Comparison of ENCODE assay signal across 11 cellular contexts in the genomic region with DNA sequence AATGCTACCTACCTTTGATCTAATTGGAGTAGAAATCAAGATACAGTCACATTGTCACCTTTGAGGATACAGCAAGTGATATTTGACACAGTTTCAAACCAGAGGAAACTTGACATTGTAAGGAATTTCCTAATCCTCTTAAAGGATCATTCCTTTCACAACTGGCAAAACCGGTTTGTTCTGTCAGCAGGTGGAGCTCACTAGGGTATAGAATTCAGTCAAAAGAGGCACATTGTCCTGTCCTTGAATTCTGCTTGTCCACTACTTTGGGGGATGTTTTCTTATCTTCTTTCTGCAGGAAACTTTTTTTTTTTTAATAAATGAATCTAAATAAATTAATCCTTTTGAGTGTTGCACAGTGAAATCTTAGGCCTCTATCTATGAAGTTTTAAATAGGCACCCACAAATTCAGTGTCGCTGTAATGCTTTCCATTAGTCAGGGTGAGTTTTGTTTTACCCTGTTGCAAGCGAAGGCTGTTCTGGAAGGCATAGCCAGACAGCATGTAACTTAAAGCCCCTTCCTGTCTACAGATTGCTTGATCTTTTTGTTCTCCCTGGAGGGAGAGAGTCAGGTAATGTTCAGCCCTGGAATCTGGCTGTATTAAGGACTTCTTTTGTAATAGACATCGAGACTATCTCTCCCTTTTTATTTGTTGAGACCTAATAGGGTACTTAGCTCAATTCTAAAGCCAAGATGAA.
DNase-seq lines count a peak whose midpoint lies in the region; ATAC-seq, FAIRE-seq and TF ChIP-seq lines count a peak whose summit lies in the region.
"Had no signal": no experiment of that assay in that cellular context is flagged by ENCODE, and none has a peak within 500 bp of the region (broad histone marks: within the 10 kb centered on the region; RNA-seq: fewer than 3 reads in every experiment).

No MANE protein-coding gene starts in this region.

- H3K36me3 ChIP-seq in H7 (replicated peaks; ENCODE audit: control insufficient read depth, insufficient read depth, low read length): no peaks in the 10 kb centered on the region; the same call in 1 of the 2 replicates
- no peaks in the 10 kb centered on the region for H3K36me3 ChIP-seq in hepatocyte (replicated peaks; ENCODE audit: insufficient read depth, low read depth)
- peaks cover 0 to 7% of the 10 kb centered on the region in 2 experiments; a peak in 2 of 5 replicates for H3K36me3 ChIP-seq in HepG2 (replicated peaks in 1 of 2; ENCODE audit: control insufficient read depth in 1 of 2, insufficient read depth in 2 of 2, low read length in 2 of 2)

- no peaks in the 10 kb centered on the region for H3K9me2 ChIP-seq in hepatocyte (replicated peaks; ENCODE audit: insufficient read depth)

- H3K4me3 ChIP-seq in H7 (ENCODE audit: insufficient read depth, low read depth, low read length) (no peak overlapping the region), hepatocyte (no peak overlapping the region), HepG2 (replicated peaks in 1 of 3; ENCODE audit: insufficient read depth in 1 of 3, low read depth in 2 of 3, low read length in 3 of 3) (no peak overlapping the region)

- H3K79me2 ChIP-seq in hepatocyte (no peaks in the 10 kb centered on the region), HepG2 (ENCODE audit: insufficient read depth, low read length) (no peaks in the 10 kb centered on the region)

- no peaks in the 10 kb centered on the region for H3K27me3 ChIP-seq in H7 (ENCODE audit: control insufficient read depth, insufficient read depth, low read length)
- no peaks in the 10 kb centered on the region for H3K27me3 ChIP-seq in hepatocyte
- no peaks in the 10 kb centered on the region for H3K27me3 ChIP-seq in HepG2 (ENCODE audit: control insufficient read depth in 1 of 2, insufficient read depth in 2 of 2, low read length in 2 of 2)

- H3K9ac ChIP-seq in HepG2 (ENCODE audit: insufficient read depth, low read depth, low read length): no peak overlapping the region

- H3K4me2 ChIP-seq in hepatocyte: peak overlapping the region; percentile 48
- H3K4me2 ChIP-seq in HepG2 (ENCODE audit: low read depth, low read length): no peak overlapping the region

- CTCF ChIA-PET in HepG2 (lab: Yijun Ruan, JAX; ENCODE audit: low intra/inter-chr PET ratio, low total read pairs): no interaction called here

- H4K20me1 ChIP-seq in hepatocyte (ENCODE audit: insufficient read depth, poor library complexity, severe bottlenecking) (no peaks in the 10 kb centered on the region), HepG2 (ENCODE audit: insufficient read depth, low read length) (no peaks in the 10 kb centered on the region)

- intact Hi-C loops in posterior cingulate gyrus (cut with DNase I): no loop called here
- intact Hi-C loops in HepG2 (cut with micrococcal nuclease; ENCODE audit: unreplicated experiment): no loop called here

- no peak for TF ChIP-seq EP300 in HepG2 (IDR thresholded peaks at IDR 0.05; ENCODE audit: low read depth in 2 of 2, low read length in 2 of 2)
- no peak for TF ChIP-seq EP300 in HepG2 (CRISPR knock-in tag; IDR thresholded peaks at IDR 0.05; ENCODE audit: borderline replicate concordance)

- in situ Hi-C loops in HepG2 (cut with HindIII; ENCODE audit: extremely low pct_ligation_motif_present, low pct_unique_long_range_greater_than_20kb): no loop called here

- BruUV-seq in HepG2 (replicated peaks; lab: Mats Ljungman, UMichigan): no TSS peak

- H3K27ac ChIP-seq in hepatocyte (peak overlapping the region; percentile 59), HepG2 (ENCODE audit: extremely low read length, insufficient read depth, low read length) (no peak overlapping the region)

- ATAC-seq in HG02870 (IDR thresholded peaks at IDR 0.05; ENCODE audit: unreplicated experiment) (no peak), HepG2 (no peak)
- ATAC-seq: stimulated activated naive B cell treated with anti-CD40 and anti-IgM and Interleukin-4, amounts not matched to agents 10 μg/mL and 1 μg/mL and 100 μg/mL, for 72 hours had no signal

- H2AFZ ChIP-seq in hepatocyte (no peak overlapping the region), HepG2 (ENCODE audit: low read length) (no peak overlapping the region)

- H3K4me1 ChIP-seq in hepatocyte (ENCODE audit: insufficient read depth) (peaks cover 25% of the 10 kb centered on the region), HepG2 (ENCODE audit: insufficient read depth, low read length) (peaks cover 12% of the 10 kb centered on the region; the same call in 1 of the 2 replicates)

- POLR2A ChIA-PET in HepG2 (lab: Yijun Ruan, JAX): no interaction called here

- FAIRE-seq in HepG2 (lab: Jason Lieb, UNC): no peak

- peak; percentile 53 for DNase-seq in H7
- DNase-seq in NCI-H345 treated with DMSO at 0.1 percent for 48 hours (lab: John Stamatoyannopoulos, UW; ENCODE audit: unreplicated experiment): peak; percentile 43
- peak; percentile 44 for DNase-seq in hepatocyte (ENCODE audit: low spot score)
- peak; percentile 22 for DNase-seq in renal cortical epithelial cell (ENCODE audit: low read depth)
- no peak for DNase-seq in posterior cingulate gyrus
- DNase-seq in HepG2 (ENCODE audit: low spot score): no peak
- DNase-seq in stimulated activated CD4-positive, alpha-beta T cell treated with anti-CD3 and anti-CD28 coated beads, Interleukin-15, amount 100 ng/mL, for 24 hours: no peak
- DNase-seq: CD4-positive, CD25-positive, alpha-beta regulatory T cell; NCI-H69; stimulated activated naive B cell treated with anti-CD40 and anti-IgM and Interleukin-4, amounts not matched to agents 10 μg/mL and 1 μg/mL and 100 μg/mL, for 72 hours had no signal

- TF ChIP-seq POLR2A in HepG2 (IDR thresholded peaks at IDR 0.05; ENCODE audit: insufficient read depth in 1 of 2, low read depth in 2 of 2, low read length in 2 of 2): no peak

- TF ChIP-seq RAD21 in HepG2 (CRISPR knock-in tag; IDR thresholded peaks at IDR 0.05): no peak

- WGBS in hepatocyte (ENCODE audit: low lambda C conversion rate, missing lambda C conversion rate): 44% methylated on average over 4 of the region's 4 CpGs
- 93% methylated on average over 4 of the region's 4 CpGs for WGBS in HepG2 (ENCODE audit: low lambda C conversion rate)

- TF ChIP-seq CTCF in hepatocyte (IDR thresholded peaks at IDR 0.05; ENCODE audit: poor library complexity) (no peak), HepG2 (CRISPR knock-in tag; IDR thresholded peaks at IDR 0.05) (no peak)

- no peaks in the 10 kb centered on the region for H3K9me3 ChIP-seq in hepatocyte (ENCODE audit: low read depth)
- peaks cover 9% of the 10 kb centered on the region for H3K9me3 ChIP-seq in HepG2 (ENCODE audit: low read length)

TF ChIP-seq in HepG2, 621 proteins besides CTCF, POLR2A, EP300 and RAD21 (continues in another document):
- TF ChIP-seq ZNF264 (CRISPR knock-in tag; IDR thresholded peaks at IDR 0.05) (no peak), MEIS1 (CRISPR knock-in tag; IDR thresholded peaks at IDR 0.05; ENCODE audit: borderline replicate concordance) (no peak), MYC (CRISPR knock-in tag; IDR thresholded peaks at IDR 0.05; ENCODE audit: borderline replicate concordance) (no peak), ZEB1 (IDR thresholded peaks at IDR 0.05; ENCODE audit: insufficient replicate concordance, low read depth) (no peak), SALL2 (CRISPR knock-in tag; IDR thresholded peaks at IDR 0.05) (no peak), HNRNPL (IDR thresholded peaks at IDR 0.05; ENCODE audit: low read depth, low read length) (no peak), ZNF615 (CRISPR knock-in tag; IDR thresholded peaks at IDR 0.05; ENCODE audit: borderline replicate concordance) (no peak), POLR2AphosphoS2 (IDR thresholded peaks at IDR 0.05; ENCODE audit: low read depth, low read length) (no peak), RFX1 (IDR thresholded peaks at IDR 0.05) (no peak), YY1 (IDR thresholded peaks at IDR 0.05; ENCODE audit: insufficient read depth, insufficient replicate concordance, low read depth, low read length) (no peak), ZBTB20 (CRISPR knock-in tag; IDR thresholded peaks at IDR 0.05; ENCODE audit: borderline replicate concordance, low read depth) (no peak), PAF1 (CRISPR knock-in tag; IDR thresholded peaks at IDR 0.05) (no peak), ZBTB33 (CRISPR knock-in tag; IDR thresholded peaks at IDR 0.05) (no peak), RORA (CRISPR knock-in tag; IDR thresholded peaks at IDR 0.05) (no peak), FIP1L1 (IDR thresholded peaks at IDR 0.05; ENCODE audit: borderline replicate concordance, insufficient read depth, low read depth, low read length) (no peak), TAF1 (CRISPR knock-in tag; IDR thresholded peaks at IDR 0.05) (no peak), HOXA9 (CRISPR knock-in tag; IDR thresholded peaks at IDR 0.05; ENCODE audit: borderline replicate concordance) (no peak)
- TF ChIP-seq, protein P1, sequence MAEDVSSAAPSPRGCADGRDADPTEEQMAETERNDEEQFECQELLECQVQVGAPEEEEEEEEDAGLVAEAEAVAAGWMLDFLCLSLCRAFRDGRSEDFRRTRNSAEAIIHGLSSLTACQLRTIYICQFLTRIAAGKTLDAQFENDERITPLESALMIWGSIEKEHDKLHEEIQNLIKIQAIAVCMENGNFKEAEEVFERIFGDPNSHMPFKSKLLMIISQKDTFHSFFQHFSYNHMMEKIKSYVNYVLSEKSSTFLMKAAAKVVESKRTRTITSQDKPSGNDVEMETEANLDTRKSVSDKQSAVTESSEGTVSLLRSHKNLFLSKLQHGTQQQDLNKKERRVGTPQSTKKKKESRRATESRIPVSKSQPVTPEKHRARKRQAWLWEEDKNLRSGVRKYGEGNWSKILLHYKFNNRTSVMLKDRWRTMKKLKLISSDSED (CRISPR knock-in tag; IDR thresholded peaks at IDR 0.05): no peak

Comparison
In these comparisons a context has a peak if more than half of its experiments do, and no peak if none do; other contexts are left out.
1. DNase-seq: peak in H7 (single experiment), NCI-H345 treated with DMSO at 0.1 percent for 48 hours (single experiment), hepatocyte (single experiment) and renal cortical epithelial cell (single experiment); none in posterior cingulate gyrus (0 of 10), HepG2 (single experiment) and stimulated activated CD4-positive, alpha-beta T cell treated with anti-CD3 and anti-CD28 coated beads, Interleukin-15, amount 100 ng/mL, for 24 hours (single experiment).